ENCODE assay signal across 21 cellular contexts in genomic region chr16:4006441-4006989, GRCh38.
"Had no signal": no experiment of that assay in that cellular context is flagged by ENCODE, and none has a peak within 500 bp of the region (broad histone marks: within the 10 kb centered on the region; RNA-seq: fewer than 3 reads in every experiment).

No MANE protein-coding gene starts in this region.

- DNase-seq: activated CD4-positive, alpha-beta T cell treated with anti-CD3 and anti-CD28 coated beads, Interleukin-2, amount 50 U/mL, for 1 hour; activated CD4-positive, CD25-positive, alpha-beta regulatory T cell treated with anti-CD3 and anti-CD28 coated beads, Interleukin-2, amount 50 U/mL, for 72 hours; activated naive CD4-positive, alpha-beta T cell treated with Interleukin-2 at 50 U/mL for 16 hours; activated naive CD8-positive, alpha-beta T cell treated with anti-CD3 and anti-CD28 coated beads for 36 hours; activated T-cell treated with anti-CD3 and anti-CD28 coated beads, Interleukin-2, amount 50 U/mL, for 1 hour; amniotic stem cell; cortex of kidney; endodermal cell; heart left ventricle; naive thymus-derived CD4-positive, alpha-beta T cell; ovary; stimulated activated CD4-positive, alpha-beta T cell treated with anti-CD3 and anti-CD28 coated beads, Interleukin-12 subunit alpha, Interleukin-12 subunit beta, amount 100 ng/mL, for 4 hours; stimulated activated CD4-positive, alpha-beta T cell treated with anti-CD3 and anti-CD28 coated beads, Interleukin-4, amount 100 ng/mL, for 4 hours; stimulated activated naive CD8-positive, alpha-beta T cell treated with anti-CD3 and anti-CD28 coated beads, Interleukin-15, Interleukin-2, amounts not matched to agents 100 U/mL and 50 U/mL, for 24 hours; T-cell; thyroid gland; WERI-Rb-1 had no signal

- H3K4me1 ChIP-seq: breast epithelium, prostate gland had no signal

- H3K9me3 ChIP-seq: breast epithelium, heart left ventricle, ovary, prostate gland, right atrium auricular region, thyroid gland had no signal

- H3K36me3 ChIP-seq: breast epithelium, ovary, prostate gland, right atrium auricular region, thyroid gland had no signal

- H3K4me3 ChIP-seq: breast epithelium, heart left ventricle, lung, ovary, prostate gland, right atrium auricular region, thyroid gland had no signal

- H3K27me3 ChIP-seq: breast epithelium, heart left ventricle, ovary, right atrium auricular region, thyroid gland had no signal

- H3K27ac ChIP-seq: breast epithelium, heart left ventricle, ovary, prostate gland, right atrium auricular region, thyroid gland, WERI-Rb-1 had no signal
